8 cellular contexts compared by ENCODE assay signal in genomic region chr19:30226464-30227070, GRCh38.
DNase-seq lines count a peak whose midpoint lies in the region; ATAC-seq and TF ChIP-seq lines count a peak whose summit lies in the region.

No MANE protein-coding gene starts in this region.

- TF ChIP-seq CTCF in Calu3 (IDR thresholded peaks at IDR 0.05; ENCODE audit: unreplicated experiment) (no peak), OCI-LY7 (conservative IDR thresholded peaks at IDR 0.05; ENCODE audit: low read length) (no peak), foreskin fibroblast (IDR thresholded peaks at IDR 0.05; ENCODE audit: low read depth, low read length) (no peak), progenitor cell of endocrine pancreas (IDR thresholded peaks at IDR 0.05; ENCODE audit: unreplicated experiment) (no peak)

- no TSS peak for BruUV-seq in Calu3 (replicated peaks; lab: Mats Ljungman, UMichigan)
- no TSS peak for BruUV-seq in OCI-LY7 (replicated peaks; lab: Mats Ljungman, UMichigan)

- no peak overlapping the region for H3K27ac ChIP-seq in OCI-LY7 (ENCODE audit: low read depth, low read length, poor library complexity, severe bottlenecking)

- CTCF ChIA-PET in Calu3 (lab: Charles Lee) = no interaction called here
- CTCF ChIA-PET in OCI-LY7 (lab: Charles Lee; ENCODE audit: unreplicated experiment) = no interaction called here

- H4K20me1 ChIP-seq in OCI-LY7 (ENCODE audit: insufficient read depth, low read length) = no peaks in the 10 kb centered on the region

- H3K9me2 ChIP-seq in OCI-LY7 (ENCODE audit: insufficient read depth, low read length) = no peaks in the 10 kb centered on the region

- H3K36me3 ChIP-seq in OCI-LY7 (ENCODE audit: insufficient read depth, low read length) = no peaks in the 10 kb centered on the region

- H3K4me3 ChIP-seq in OCI-LY7 (ENCODE audit: low read depth, low read length, poor library complexity, severe bottlenecking) (no peak overlapping the region), foreskin fibroblast (ENCODE audit: low read depth in 1 of 2, low read length in 2 of 2) (peak overlapping the region; percentile 61 to 68)

- H3K4me2 ChIP-seq in OCI-LY7 (ENCODE audit: low read length) = peak overlapping the region; percentile 44; the same call in 1 of the 2 replicates

- H2AFZ ChIP-seq in OCI-LY7 (ENCODE audit: low read length) = no peak overlapping the region

- H3K4me3 Mint-ChIP-seq in Calu3 (ENCODE audit: low read depth, unreplicated experiment) (peak overlapping the region; percentile 86), progenitor cell of endocrine pancreas (ENCODE audit: low read depth) (peak overlapping the region; percentile 75)

- H3K4me1 Mint-ChIP-seq in Calu3 (ENCODE audit: low read depth, unreplicated experiment) (peaks cover 7% of the 10 kb centered on the region), progenitor cell of endocrine pancreas (ENCODE audit: low read depth) (peaks cover 27% of the 10 kb centered on the region)

- no peaks in the 10 kb centered on the region for H3K79me2 ChIP-seq in OCI-LY7 (ENCODE audit: insufficient read depth, low read depth, low read length)

- no peak for ATAC-seq in HG02938 (IDR thresholded peaks at IDR 0.05; ENCODE audit: unreplicated experiment)

- H3K9me3 ChIP-seq in OCI-LY7 (ENCODE audit: low read length) = no peaks in the 10 kb centered on the region

- H3K36me3 Mint-ChIP-seq in Calu3 (ENCODE audit: insufficient read depth, unreplicated experiment) (peaks cover 12% of the 10 kb centered on the region), progenitor cell of endocrine pancreas (ENCODE audit: insufficient read depth) (no peaks in the 10 kb centered on the region)

- peaks cover 8% of the 10 kb centered on the region for H3K9me3 Mint-ChIP-seq in Calu3 (ENCODE audit: low read depth, unreplicated experiment)
- no peaks in the 10 kb centered on the region for H3K9me3 Mint-ChIP-seq in progenitor cell of endocrine pancreas (ENCODE audit: low read depth)

- intact Hi-C loops in Calu3 (cut with micrococcal nuclease; ENCODE audit: unreplicated experiment) = no loop called here
- intact Hi-C loops in OCI-LY7 (cut with micrococcal nuclease; ENCODE audit: unreplicated experiment) = loop anchor here (1.0 kb wide), 1 partner anchor 426 kb away; no protein-coding TSS in a partner anchor

- H3K27me3 Mint-ChIP-seq in Calu3 (ENCODE audit: unreplicated experiment) = peaks cover 42% of the 10 kb centered on the region
- peaks cover 76% of the 10 kb centered on the region for H3K27me3 Mint-ChIP-seq in progenitor cell of endocrine pancreas

- no peaks in the 10 kb centered on the region for H3K4me1 ChIP-seq in OCI-LY7 (ENCODE audit: insufficient read depth, low read length, poor library complexity, severe bottlenecking)

- POLR2A ChIA-PET in OCI-LY7 (lab: Charles Lee) = no interaction called here

- DNase-seq in Calu3 (no peak), OCI-LY7 (ENCODE audit: low spot score) (no peak), foreskin fibroblast (peak in 1 of 2 donors; percentile 50), progenitor cell of endocrine pancreas (ENCODE audit: low spot score, unreplicated experiment) (no peak), NCI-H2107 treated with DMSO at 0.1 percent for 48 hours (lab: John Stamatoyannopoulos, UW; ENCODE audit: unreplicated experiment) (no peak), NCI-H1694 (lab: John Stamatoyannopoulos, UW) (no peak), MV-4-11 (lab: John Stamatoyannopoulos, UW) (no peak)

- H3K27ac Mint-ChIP-seq in Calu3 (ENCODE audit: unreplicated experiment) = no peak overlapping the region
- peak overlapping the region; percentile 89 for H3K27ac Mint-ChIP-seq in progenitor cell of endocrine pancreas
